17 cellular contexts compared by ENCODE assay signal in genomic region chr4:7845493-7846124, GRCh38.
DNase-seq lines count a peak whose midpoint lies in the region; ATAC-seq and TF ChIP-seq lines count a peak whose summit lies in the region.
"Had no signal": no experiment of that assay in that cellular context is flagged by ENCODE, and none has a peak within 500 bp of the region (broad histone marks: within the 10 kb centered on the region; RNA-seq: fewer than 3 reads in every experiment).

No MANE protein-coding gene starts in this region.

- no peak overlapping the region for H2AFZ ChIP-seq in H9 (ENCODE audit: low read length)

- no peaks in the 10 kb centered on the region for H3K79me1 ChIP-seq in H9 (ENCODE audit: insufficient read depth, low read depth, low read length, poor library complexity, severe bottlenecking)

- peak; percentile 12 for DNase-seq in DMS53 (lab: John Stamatoyannopoulos, UW)
- DNase-seq in DMS53 treated with DMSO at 0.1 percent for 48 hours (lab: John Stamatoyannopoulos, UW; ENCODE audit: unreplicated experiment): no peak
- no peak for DNase-seq in H9
- peak; percentile 74 for DNase-seq in WERI-Rb-1
- DNase-seq in medulla oblongata (ENCODE audit: extremely low spot score): peak; percentile 49
- DNase-seq in natural killer cell treated with Interleukin-12 subunit alpha and Interleukin-12 subunit beta and Interleukin-15 and Interleukin-18, amount 100 ng/mL, for 72 hours (ENCODE audit: low spot score): no peak
- no peak for DNase-seq in Right ventricle myocardium inferior (ENCODE audit: missing footprints)
- DNase-seq: 8988T; activated CD4-positive, CD25-positive, alpha-beta regulatory T cell treated with anti-CD3 and anti-CD28 coated beads, Interleukin-2, amount 50 U/mL, for 72 hours; activated naive CD4-positive, alpha-beta T cell treated with anti-CD3 and anti-CD28 coated beads, Interleukin-2, amount 10 ng/mL, durations not matched to agents 7 days and 5 days; EL; KBM-7; NCI-H2171; SHP77 treated with DMSO at 0.1 percent for 48 hours; stimulated activated CD4-positive, alpha-beta T cell treated with anti-CD3 and anti-CD28 coated beads, Interleukin-2, amount 100 ng/mL, for 48 hours had no signal

- H3K4ac ChIP-seq in H9 (ENCODE audit: low read depth, low read length): no peak overlapping the region

- H3K23ac ChIP-seq in H9 (ENCODE audit: insufficient read length, low read depth, low read length): no peak overlapping the region

- H2AK5ac ChIP-seq in H9 (ENCODE audit: insufficient read length, low read length): no peak overlapping the region

- no peak overlapping the region for H4K91ac ChIP-seq in H9 (ENCODE audit: insufficient read length, low read depth, low read length)

- peaks cover 29 to 35% of the 10 kb centered on the region in 2 experiments for H3K4me1 Mint-ChIP-seq in H9
- peaks cover 9 to 20% of the 10 kb centered on the region in 2 donors for H3K4me1 Mint-ChIP-seq in natural killer cell treated with Interleukin-12 subunit alpha and Interleukin-12 subunit beta and Interleukin-15 and Interleukin-18, amount 100 ng/mL, for 72 hours (ENCODE audit: low read depth in 2 of 2)

- H3K36me3 Mint-ChIP-seq in H9 (ENCODE audit: insufficient read depth in 1 of 3, low read depth in 3 of 3): peaks cover 0 to 6% (median 0%) of the 10 kb centered on the region in 3 experiments; a peak in 6 of 7 replicates
- no peaks in the 10 kb centered on the region for H3K36me3 Mint-ChIP-seq in natural killer cell treated with Interleukin-12 subunit alpha and Interleukin-12 subunit beta and Interleukin-15 and Interleukin-18, amount 100 ng/mL, for 72 hours

- TF ChIP-seq CTCF in H9 (conservative IDR thresholded peaks at IDR 0.05): peak; percentile 49
- peak; percentile 70 for TF ChIP-seq CTCF in WERI-Rb-1 (IDR thresholded peaks at IDR 0.05; ENCODE audit: low read depth, low read length)

- H2BK12ac ChIP-seq in H9 (ENCODE audit: insufficient read length, low read depth, low read length): no peak overlapping the region

- H3K14ac ChIP-seq in H9 (ENCODE audit: insufficient read depth, low read length): no peak overlapping the region

- no peak overlapping the region for H2BK15ac ChIP-seq in H9 (ENCODE audit: low read depth, low read length)

- no peaks in the 10 kb centered on the region for H3K23me2 ChIP-seq in H9 (ENCODE audit: insufficient read length, low read depth, low read length, poor library complexity, severe bottlenecking)

- no peaks in the 10 kb centered on the region; the same call in 1 of the 2 replicates for H3K4me1 ChIP-seq in H9 (ENCODE audit: insufficient read depth, low read length)

- intact Hi-C loops in Right ventricle myocardium inferior (cut with DNase I): no loop called here

- H4K20me1 ChIP-seq in H9 (ENCODE audit: control insufficient read depth, insufficient read depth, insufficient read length): no peaks in the 10 kb centered on the region

- H3K36me3 ChIP-seq in WERI-Rb-1: peaks cover 15% of the 10 kb centered on the region

- H3K27ac ChIP-seq in H9 (ENCODE audit: insufficient read length, low read depth, low read length) (no peak overlapping the region), WERI-Rb-1 (no peak overlapping the region)

- no peak overlapping the region for H2BK20ac ChIP-seq in H9 (ENCODE audit: low read depth, low read length, poor library complexity, severe bottlenecking)

- no peaks in the 10 kb centered on the region for H3K79me2 ChIP-seq in H9 (ENCODE audit: insufficient read depth, low read length)

- H3K4me2 ChIP-seq in H9 (ENCODE audit: insufficient read depth, insufficient read length, low read length): no peak overlapping the region

- H3K4me3 Mint-ChIP-seq in H9: no peak overlapping the region
- no peak overlapping the region for H3K4me3 Mint-ChIP-seq in natural killer cell treated with Interleukin-12 subunit alpha and Interleukin-12 subunit beta and Interleukin-15 and Interleukin-18, amount 100 ng/mL, for 72 hours
- H3K4me3 Mint-ChIP-seq: activated naive CD4-positive, alpha-beta T cell treated with anti-CD3 and anti-CD28 coated beads, Interleukin-2, amount 10 ng/mL, durations not matched to agents 7 days and 5 days; dendritic cell treated with granulocyte-macrophage colony-stimulating factor and Interleukin-4, amounts not matched to agents 40 ng/mL and 50 ng/mL, for 4 days had no signal

- no peak for ATAC-seq in GM18519 (IDR thresholded peaks at IDR 0.05; ENCODE audit: low FRiP score, unreplicated experiment)
- no peak for ATAC-seq in natural killer cell treated with Interleukin-12 subunit alpha and Interleukin-12 subunit beta and Interleukin-15 and Interleukin-18, amount 100 ng/mL, for 72 hours
- no peak for ATAC-seq in Right ventricle myocardium inferior

- no peak overlapping the region for H3K56ac ChIP-seq in H9 (ENCODE audit: insufficient read length, low read depth, low read length)

- H3K18ac ChIP-seq in H9 (ENCODE audit: insufficient read length, low read depth, low read length): no peak overlapping the region

- H3K27me3 ChIP-seq in H9 (ENCODE audit: insufficient read depth, low read length): no peaks in the 10 kb centered on the region
- no peaks in the 10 kb centered on the region for H3K27me3 ChIP-seq in WERI-Rb-1 (ENCODE audit: insufficient read depth, low read depth, severe bottlenecking)

- no peak overlapping the region for H3K9ac ChIP-seq in H9 (ENCODE audit: extremely low read depth, insufficient read length, low read length)

- no peaks in the 10 kb centered on the region for H3K9me3 ChIP-seq in H9 (ENCODE audit: control insufficient read depth, low read depth, low read length)
- H3K9me3 ChIP-seq in WERI-Rb-1 (ENCODE audit: severe bottlenecking): no peaks in the 10 kb centered on the region

- no peak overlapping the region for H2BK120ac ChIP-seq in H9 (ENCODE audit: low read depth, low read length, poor library complexity, severe bottlenecking)

- WGBS in H9 (ENCODE audit: extremely low coverage, insufficient read length, low lambda C conversion rate): no CpG with 5 or more reads among the region's 13 CpGs

- H2BK5ac ChIP-seq in H9 (ENCODE audit: insufficient read length, low read length): no peak overlapping the region

- no peaks in the 10 kb centered on the region for H3K27me3 Mint-ChIP-seq in H9 (ENCODE audit: low read depth)
- H3K27me3 Mint-ChIP-seq in natural killer cell treated with Interleukin-12 subunit alpha and Interleukin-12 subunit beta and Interleukin-15 and Interleukin-18, amount 100 ng/mL, for 72 hours: peaks cover 7% of the 10 kb centered on the region in 2 donors
- H3K27me3 Mint-ChIP-seq: activated naive CD4-positive, alpha-beta T cell treated with anti-CD3 and anti-CD28 coated beads, Interleukin-2, amount 10 ng/mL, durations not matched to agents 7 days and 5 days had no signal

- no peak overlapping the region for H3T11ph ChIP-seq in H9 (ENCODE audit: low read length)

- no peak overlapping the region for H3K4me3 ChIP-seq in WERI-Rb-1 (ENCODE audit: low read depth, low read length)

- H4K5ac ChIP-seq in H9 (ENCODE audit: insufficient read length, low read depth, low read length): no peak overlapping the region

- H3K27ac Mint-ChIP-seq in H9: peak overlapping the region in 2 of 3 experiments; percentile 11 to 66; a peak in 3 of 7 replicates
- no peak overlapping the region for H3K27ac Mint-ChIP-seq in natural killer cell treated with Interleukin-12 subunit alpha and Interleukin-12 subunit beta and Interleukin-15 and Interleukin-18, amount 100 ng/mL, for 72 hours
- H3K27ac Mint-ChIP-seq: activated naive CD4-positive, alpha-beta T cell treated with anti-CD3 and anti-CD28 coated beads, Interleukin-2, amount 10 ng/mL, durations not matched to agents 7 days and 5 days; dendritic cell treated with granulocyte-macrophage colony-stimulating factor and Interleukin-4, amounts not matched to agents 40 ng/mL and 50 ng/mL, for 4 days had no signal

- H4K8ac ChIP-seq in H9 (replicated peaks; ENCODE audit: insufficient read length, low read depth, low read length): no peak overlapping the region

- H3K9me3 Mint-ChIP-seq in H9: no peaks in the 10 kb centered on the region
- H3K9me3 Mint-ChIP-seq in natural killer cell treated with Interleukin-12 subunit alpha and Interleukin-12 subunit beta and Interleukin-15 and Interleukin-18, amount 100 ng/mL, for 72 hours: no peaks in the 10 kb centered on the region
- H3K9me3 Mint-ChIP-seq: activated naive CD4-positive, alpha-beta T cell treated with anti-CD3 and anti-CD28 coated beads, Interleukin-2, amount 10 ng/mL, durations not matched to agents 7 days and 5 days; dendritic cell treated with granulocyte-macrophage colony-stimulating factor and Interleukin-4, amounts not matched to agents 40 ng/mL and 50 ng/mL, for 4 days had no signal

Comparison
In these comparisons a context has a peak if more than half of its experiments do, and no peak if none do; other contexts are left out.
1. DNase-seq: peak in DMS53 (single experiment), WERI-Rb-1 (single experiment) and medulla oblongata (single experiment); none in DMS53 treated with DMSO at 0.1 percent for 48 hours (single experiment), H9 (single experiment), natural killer cell treated with Interleukin-12 subunit alpha and Interleukin-12 subunit beta and Interleukin-15 and Interleukin-18, amount 100 ng/mL, for 72 hours (single experiment) and Right ventricle myocardium inferior (single experiment).
2. H3K27ac Mint-ChIP-seq: peak in H9 (2 of 3); none in natural killer cell treated with Interleukin-12 subunit alpha and Interleukin-12 subunit beta and Interleukin-15 and Interleukin-18, amount 100 ng/mL, for 72 hours (0 of 2).